In the genomic region with DNA sequence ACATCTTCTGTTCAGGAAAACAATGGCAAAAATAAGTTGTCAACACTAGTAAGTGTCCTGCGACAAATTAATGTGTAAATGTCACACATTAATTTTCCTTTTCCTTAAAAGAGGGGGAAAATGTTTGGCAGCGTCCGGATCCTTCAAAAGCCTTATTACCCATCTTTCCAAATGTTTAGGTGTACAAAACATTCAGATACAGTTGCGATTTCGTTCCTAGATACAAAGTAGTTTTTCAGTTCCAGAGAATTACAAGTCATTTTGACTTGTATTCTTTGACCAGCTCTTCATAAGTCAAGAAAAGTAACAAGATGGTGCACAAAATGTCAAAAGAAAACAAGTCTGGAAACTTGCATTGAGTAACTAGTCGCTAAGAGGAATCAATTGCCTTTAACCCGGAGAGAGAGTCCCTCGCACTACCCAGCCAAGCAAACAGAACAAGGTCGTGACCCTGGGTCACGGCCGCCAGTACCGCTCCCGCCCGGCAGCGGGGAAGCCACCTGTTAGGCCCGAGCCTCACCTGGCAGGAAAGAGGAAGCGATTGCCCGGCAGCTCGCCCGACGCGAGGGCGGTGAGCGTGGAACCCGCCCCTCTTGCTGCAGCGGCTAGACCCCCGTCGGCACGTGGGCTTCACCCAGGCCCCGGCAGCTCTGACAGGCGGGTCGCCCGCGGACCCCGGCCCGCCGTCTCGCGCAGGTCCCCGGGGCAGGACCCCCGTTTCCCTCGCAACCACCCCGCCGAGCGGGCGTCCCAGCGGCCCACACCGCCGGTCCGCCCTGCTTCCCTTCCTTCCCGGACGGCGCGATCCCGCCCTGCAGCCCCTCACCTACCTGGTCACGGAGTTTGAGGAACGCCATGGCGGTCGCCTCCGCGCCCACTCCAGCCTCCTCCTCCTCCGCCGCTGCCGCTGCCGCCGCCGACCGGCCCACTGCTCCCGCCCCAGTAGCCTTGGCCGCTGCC, we compare ENCODE assay signal across 8 cellular contexts.
DNase-seq lines count a peak whose midpoint lies in the region; ATAC-seq and TF ChIP-seq lines count a peak whose summit lies in the region.

No MANE protein-coding gene starts in this region.

- H3K4me3 ChIP-seq in GM12865 (ENCODE audit: low read depth, low read length), result peak overlapping the region; percentile 68
- H3K4me3 ChIP-seq in WI38 (ENCODE audit: low read depth, low read length), result peak overlapping the region; percentile 82
- H3K4me3 ChIP-seq in right lobe of liver, result peak overlapping the region; percentile 85 to 87 (median 86)

- ATAC-seq in GM21737 (IDR thresholded peaks at IDR 0.05; ENCODE audit: unreplicated experiment) (peak; percentile 59), right lobe of liver (peak; percentile 88 to 91 (median 90))

- no peaks in the 10 kb centered on the region for H3K36me3 ChIP-seq in right lobe of liver

- H3K9me3 ChIP-seq in right lobe of liver, result no peaks in the 10 kb centered on the region

- H3K27me3 ChIP-seq in right lobe of liver, result no peaks in the 10 kb centered on the region

- TF ChIP-seq CTCF in GM12865 (IDR thresholded peaks at IDR 0.05; ENCODE audit: insufficient read depth, low read depth, low read length, missing control alignments) (no peak), WI38 (IDR thresholded peaks at IDR 0.05; ENCODE audit: low read depth, low read length) (no peak), right lobe of liver (IDR thresholded peaks at IDR 0.05) (peak in 1 of 4 donors; percentile 44)

- peaks cover 0 to 23% (median 7%) of the 10 kb centered on the region in 4 donors for H3K4me1 ChIP-seq in right lobe of liver

- WGBS in right lobe of liver (ENCODE audit: insufficient coverage, low coverage, low lambda C conversion rate, missing lambda C conversion rate), result 7% methylated on average over 15 of the region's 70 CpGs

- intact Hi-C loops in right lobe of liver (cut with DNase I), result no loop called here

- H3K27ac ChIP-seq in right lobe of liver, result peak overlapping the region; percentile 79 to 89 (median 88)

- TF ChIP-seq POLR2A in right lobe of liver (IDR thresholded peaks at IDR 0.05), result peak; percentile 31

- DNase-seq in GM12865 (ENCODE audit: low read depth) (peak; percentile 89), KG1 (lab: John Stamatoyannopoulos, UW) (peak; percentile 27), cerebellar cortex (ENCODE audit: low spot score) (peak; percentile 28), right lobe of liver (peak; percentile 88 to 94 (median 92)), NCI-H128 (lab: John Stamatoyannopoulos, UW; ENCODE audit: unreplicated experiment) (no peak)
- peak; percentile 1 to 32 (median 31) for DNase-seq in stimulated activated CD4-positive, alpha-beta T cell treated with anti-CD3 and anti-CD28 coated beads, TNF-alpha, amount 100 ng/mL, for 1 hour (ENCODE audit: low read depth in 3 of 3, low spot score in 1 of 3)
